In genomic region chr12:9351136-9351535, GRCh38 we compare ENCODE assay signal across 17 cellular contexts.
DNase-seq lines count a peak whose midpoint lies in the region; ATAC-seq, FAIRE-seq and TF ChIP-seq lines count a peak whose summit lies in the region.
"Had no signal": no experiment of that assay in that cellular context is flagged by ENCODE, and none has a peak within 500 bp of the region (broad histone marks: within the 10 kb centered on the region; RNA-seq: fewer than 3 reads in every experiment).

No MANE protein-coding gene starts in this region.

- H3K4me3 ChIP-seq in BLaER1 (no peak overlapping the region), Loucy (ENCODE audit: low read length, poor library complexity, severe bottlenecking) (peak overlapping the region; percentile 33), esophagus muscularis mucosa (no peak overlapping the region)
- no peak overlapping the region for H3K4me3 ChIP-seq in BLaER1 treated with 17β-estradiol and CSF1 and Interleukin-3, amounts not matched to agents 10 nM and 100 nM
- H3K4me3 ChIP-seq: GM23338 had no signal

- H3K9me2 ChIP-seq in Loucy (replicated peaks; ENCODE audit: low read depth, low read length), result no peaks in the 10 kb centered on the region

- no peak for ATAC-seq in GM19328 (IDR thresholded peaks at IDR 0.05; ENCODE audit: unreplicated experiment)
- ATAC-seq: GM23338, HCT116 had no signal

- H3K9me3 ChIP-seq in BLaER1, result peaks cover 41% of the 10 kb centered on the region
- peaks cover 35 to 47% (median 44%) of the 10 kb centered on the region in 11 experiments for H3K9me3 ChIP-seq in BLaER1 treated with 17β-estradiol and CSF1 and Interleukin-3, amounts not matched to agents 10 nM and 100 nM (replicated peaks in 1 of 11)
- peaks cover 22% of the 10 kb centered on the region; the same call in 1 of the 2 replicates for H3K9me3 ChIP-seq in Loucy (ENCODE audit: insufficient read depth, low read depth, low read length)
- peaks cover 0 to 22% (median 19%) of the 10 kb centered on the region in 4 donors for H3K9me3 ChIP-seq in esophagus muscularis mucosa

- DNase-seq in esophagus muscularis mucosa (ENCODE audit: extremely low spot score) (no peak), GM03348 (ENCODE audit: low spot score) (no peak), RCC 7860 (ENCODE audit: low spot score) (no peak)
- DNase-seq: CD4-positive, alpha-beta T cell; CD8-positive, alpha-beta memory T cell; DMS 273 treated with DMSO at 0.1 percent for 48 hours; DMS79; GF-D8; H9 had no signal

- H3K27ac ChIP-seq in BLaER1, result no peak overlapping the region
- H3K27ac ChIP-seq in BLaER1 treated with 17β-estradiol and CSF1 and Interleukin-3, amounts not matched to agents 10 nM and 100 nM, result no peak overlapping the region
- peak overlapping the region; percentile 61 to 81 (median 70) for H3K27ac ChIP-seq in esophagus muscularis mucosa (replicated peaks in 1 of 4)

- H2AFZ ChIP-seq in Loucy (ENCODE audit: low read length), result no peak overlapping the region
- H2AFZ ChIP-seq: GM23338 had no signal

- intact Hi-C loops in esophagus muscularis mucosa (cut with DNase I), result no loop called here

- no peaks in the 10 kb centered on the region for H3F3A ChIP-seq in Loucy (ENCODE audit: low read depth)

- TF ChIP-seq CTCF in Loucy (conservative IDR thresholded peaks at IDR 0.05; ENCODE audit: low read length), result no peak
- TF ChIP-seq CTCF in esophagus muscularis mucosa (IDR thresholded peaks at IDR 0.05), result no peak

- FAIRE-seq in RCC 7860 (lab: Jason Lieb, UNC), result no peak
- FAIRE-seq: D721Med, GM12892 had no signal

- H3K27me3 ChIP-seq in BLaER1, result no peaks in the 10 kb centered on the region
- H3K27me3 ChIP-seq in BLaER1 treated with 17β-estradiol and CSF1 and Interleukin-3, amounts not matched to agents 10 nM and 100 nM, result no peaks in the 10 kb centered on the region
- H3K27me3 ChIP-seq in Loucy (ENCODE audit: insufficient read depth, low read length, poor library complexity, severe bottlenecking), result no peaks in the 10 kb centered on the region
- no peaks in the 10 kb centered on the region for H3K27me3 ChIP-seq in esophagus muscularis mucosa

- WGBS in esophagus muscularis mucosa, result 88% methylated on average over 2 of the region's 2 CpGs

- no peaks in the 10 kb centered on the region for H3K79me2 ChIP-seq in Loucy (ENCODE audit: insufficient read depth, low read length)

- H4K20me1 ChIP-seq in BLaER1, result no peaks in the 10 kb centered on the region
- no peaks in the 10 kb centered on the region for H4K20me1 ChIP-seq in BLaER1 treated with 17β-estradiol and CSF1 and Interleukin-3, amounts not matched to agents 10 nM and 100 nM
- H4K20me1 ChIP-seq in Loucy (ENCODE audit: insufficient read depth, low read length, poor library complexity, severe bottlenecking), result no peaks in the 10 kb centered on the region

- H3K4me2 ChIP-seq in BLaER1 (0 out of 2 replicates have a peak overlapping the region, but pooled peaks have one; percentile 44), Loucy (ENCODE audit: low read depth, low read length, poor library complexity, severe bottlenecking) (peak overlapping the region; percentile 67)
- peak overlapping the region in 6 of 11 experiments; percentile 24 to 55 (median 40); a peak in 7 of 22 replicates for H3K4me2 ChIP-seq in BLaER1 treated with 17β-estradiol and CSF1 and Interleukin-3, amounts not matched to agents 10 nM and 100 nM
- H3K4me2 ChIP-seq: GM23338 had no signal

- no peak for TF ChIP-seq POLR2A in esophagus muscularis mucosa (IDR thresholded peaks at IDR 0.05; ENCODE audit: low read depth)

- H3K9ac ChIP-seq in BLaER1, result no peak overlapping the region
- no peak overlapping the region for H3K9ac ChIP-seq in BLaER1 treated with 17β-estradiol and CSF1 and Interleukin-3, amounts not matched to agents 10 nM and 100 nM
- peak overlapping the region; percentile 60 for H3K9ac ChIP-seq in Loucy (ENCODE audit: low read depth, low read length, poor library complexity, severe bottlenecking)

- H3K36me3 ChIP-seq in BLaER1 (peaks cover 25% of the 10 kb centered on the region), Loucy (ENCODE audit: insufficient read depth, low read length) (no peaks in the 10 kb centered on the region), esophagus muscularis mucosa (no peaks in the 10 kb centered on the region)
- H3K36me3 ChIP-seq in BLaER1 treated with 17β-estradiol and CSF1 and Interleukin-3, amounts not matched to agents 10 nM and 100 nM, result peaks cover 0 to 18% (median 11%) of the 10 kb centered on the region in 11 experiments; a peak in 11 of 22 replicates

- TF ChIP-seq EP300 in esophagus muscularis mucosa (IDR thresholded peaks at IDR 0.05), result no peak

- H3K4me1 ChIP-seq in BLaER1, result peaks cover 15% of the 10 kb centered on the region
- peaks cover 5 to 25% (median 14%) of the 10 kb centered on the region in 10 experiments; a peak in 17 of 20 replicates for H3K4me1 ChIP-seq in BLaER1 treated with 17β-estradiol and CSF1 and Interleukin-3, amounts not matched to agents 10 nM and 100 nM
- H3K4me1 ChIP-seq in Loucy (ENCODE audit: insufficient read depth, low read length, poor library complexity, severe bottlenecking), result peaks cover 50% of the 10 kb centered on the region
- H3K4me1 ChIP-seq in esophagus muscularis mucosa, result peaks cover 0 to 25% (median 19%) of the 10 kb centered on the region in 4 donors

Comparison
In these comparisons a context has a peak if more than half of its experiments do, and no peak if none do; other contexts are left out.
1. H3K27ac ChIP-seq: peak in esophagus muscularis mucosa (4 of 4); none in BLaER1 (single experiment) and BLaER1 treated with 17β-estradiol and CSF1 and Interleukin-3, amounts not matched to agents 10 nM and 100 nM (0 of 11).
2. Peak in every context shown above with its lines, with median percentiles within 50 percentile points of each other: H3K4me2 ChIP-seq.